Comparison of ENCODE assay signal across 8 cellular contexts in genomic region chr14:21455592-21455911, GRCh38. TPM values are rescaled to one million over a fixed set of nuclear protein-coding genes. Genes with fewer than 3 reads are reported as not detected.
DNase-seq lines count a peak whose midpoint lies in the region; ATAC-seq, FAIRE-seq and TF ChIP-seq lines count a peak whose summit lies in the region.

No MANE protein-coding gene starts in this region.

- H3K4me3 ChIP-seq in right cardiac atrium (ENCODE audit: low read length) = peak overlapping the region; percentile 85
- H3K4me3 ChIP-seq in small intestine (ENCODE audit: low read depth in 1 of 2, low read length in 2 of 2) = peak overlapping the region; percentile 53 to 85

- H3K27ac ChIP-seq in right cardiac atrium (ENCODE audit: low read length) (peak overlapping the region; percentile 77), small intestine (ENCODE audit: low read depth in 1 of 2, low read length in 1 of 2) (peak overlapping the region; percentile 77 to 98)

- H3K27ac Mint-ChIP-seq in activated T-helper 1 cell treated with anti-CD3 and anti-CD28 coated beads, Interleukin-12 subunit alpha, Interleukin-12 subunit beta, Interleukin-2, Interleukin-4 antibody, amounts not matched to agents 30 ng/mL and 10 ng/mL and 1 ng/mL, durations not matched to agents 14 hours and 24 hours and 36 hours = peak overlapping the region; percentile 95

- ATAC-seq in GM18907 (IDR thresholded peaks at IDR 0.05; ENCODE audit: unreplicated experiment) = peak; percentile 25
- peak; percentile 19 for ATAC-seq in HG02885 (IDR thresholded peaks at IDR 0.05; ENCODE audit: poor library complexity, unreplicated experiment)
- peak; percentile 32 to 48 for ATAC-seq in right cardiac atrium

- H3K9me3 Mint-ChIP-seq in activated T-helper 1 cell treated with anti-CD3 and anti-CD28 coated beads, Interleukin-12 subunit alpha, Interleukin-12 subunit beta, Interleukin-2, Interleukin-4 antibody, amounts not matched to agents 30 ng/mL and 10 ng/mL and 1 ng/mL, durations not matched to agents 14 hours and 24 hours and 36 hours = no peaks in the 10 kb centered on the region

- H3K4me3 Mint-ChIP-seq in activated T-helper 1 cell treated with anti-CD3 and anti-CD28 coated beads, Interleukin-12 subunit alpha, Interleukin-12 subunit beta, Interleukin-2, Interleukin-4 antibody, amounts not matched to agents 30 ng/mL and 10 ng/mL and 1 ng/mL, durations not matched to agents 14 hours and 24 hours and 36 hours = peak overlapping the region; percentile 96

- no peaks in the 10 kb centered on the region for H3K36me3 ChIP-seq in small intestine (ENCODE audit: control insufficient read depth in 2 of 2, insufficient read depth in 2 of 2, low read length in 2 of 2)

- FAIRE-seq in small intestine (lab: Jason Lieb, UNC) = no peak
- no peak for FAIRE-seq in GM12892 (lab: Jason Lieb, UNC)

- H3K4me1 Mint-ChIP-seq in activated T-helper 1 cell treated with anti-CD3 and anti-CD28 coated beads, Interleukin-12 subunit alpha, Interleukin-12 subunit beta, Interleukin-2, Interleukin-4 antibody, amounts not matched to agents 30 ng/mL and 10 ng/mL and 1 ng/mL, durations not matched to agents 14 hours and 24 hours and 36 hours (ENCODE audit: low read depth) = peaks cover 45% of the 10 kb centered on the region

- no peak for TF ChIP-seq POLR2A in GM12892 (IDR thresholded peaks at IDR 0.05; ENCODE audit: low read depth, low read length)

- intact Hi-C loops in activated T-helper 1 cell treated with anti-CD3 and anti-CD28 coated beads, Interleukin-12 subunit alpha, Interleukin-12 subunit beta, Interleukin-2, Interleukin-4 antibody, amounts not matched to agents 30 ng/mL and 10 ng/mL and 1 ng/mL, durations not matched to agents 14 hours and 24 hours and 36 hours (cut with micrococcal nuclease) = loop anchor here (5.0 kb wide), 2 partner anchors 148 to 353 kb away; partner anchors contain the start of gene TMEM253
- intact Hi-C loops in right cardiac atrium (cut with DNase I) = loop anchor here in 1 of 4 donors (10.0 kb wide), 1 partner anchor 99 kb away; no protein-coding TSS in a partner anchor

- H3K27me3 ChIP-seq in right cardiac atrium (ENCODE audit: control insufficient read depth, insufficient read depth) (no peaks in the 10 kb centered on the region), small intestine (ENCODE audit: control insufficient read depth in 2 of 2, insufficient read depth in 2 of 2, low read length in 2 of 2) (no peaks in the 10 kb centered on the region)

- no peaks in the 10 kb centered on the region for H3K9me3 ChIP-seq in right cardiac atrium (ENCODE audit: control insufficient read depth, low read length)
- H3K9me3 ChIP-seq in small intestine (ENCODE audit: control insufficient read depth, low read depth) = no peaks in the 10 kb centered on the region

- no peaks in the 10 kb centered on the region for H3K27me3 Mint-ChIP-seq in activated T-helper 1 cell treated with anti-CD3 and anti-CD28 coated beads, Interleukin-12 subunit alpha, Interleukin-12 subunit beta, Interleukin-2, Interleukin-4 antibody, amounts not matched to agents 30 ng/mL and 10 ng/mL and 1 ng/mL, durations not matched to agents 14 hours and 24 hours and 36 hours (ENCODE audit: insufficient read depth)

- WGBS in right cardiac atrium = 0% methylated on average over 17 of the region's 17 CpGs
- WGBS in small intestine, 3 donors = 0 to 1% (median 0%) methylated on average over 17 of the region's 17 CpGs

- peaks cover 16% of the 10 kb centered on the region for H3K36me3 Mint-ChIP-seq in activated T-helper 1 cell treated with anti-CD3 and anti-CD28 coated beads, Interleukin-12 subunit alpha, Interleukin-12 subunit beta, Interleukin-2, Interleukin-4 antibody, amounts not matched to agents 30 ng/mL and 10 ng/mL and 1 ng/mL, durations not matched to agents 14 hours and 24 hours and 36 hours (ENCODE audit: low read depth)

- no peak for DNase-seq in activated T-helper 1 cell treated with anti-CD3 and anti-CD28 coated beads, Interleukin-12 subunit alpha, Interleukin-12 subunit beta, Interleukin-2, Interleukin-4 antibody, amounts not matched to agents 30 ng/mL and 10 ng/mL and 1 ng/mL, durations not matched to agents 14 hours and 24 hours and 36 hours (ENCODE audit: low spot score)
- no peak for DNase-seq in right cardiac atrium
- no peak for DNase-seq in small intestine
- DNase-seq in GM12892 (ENCODE audit: insufficient read length) = no peak
- DNase-seq in SKM-1 (lab: John Stamatoyannopoulos, UW; ENCODE audit: unreplicated experiment) = no peak
- no peak for DNase-seq in NCI-H2196 (lab: John Stamatoyannopoulos, UW; ENCODE audit: unreplicated experiment)

- H3K4me1 ChIP-seq in right cardiac atrium (ENCODE audit: control insufficient read depth, insufficient read depth, low read length) (peaks cover 7% of the 10 kb centered on the region), small intestine (ENCODE audit: control insufficient read depth in 2 of 2, insufficient read depth in 1 of 2, low read depth in 1 of 2, low read length in 1 of 2) (peaks cover 3 to 5% of the 10 kb centered on the region in 2 donors)

RNA-seq across cellular contexts. Expression of gene CHD8, which starts 0.4 kb away (rescaled TPM):
- 126 and 131 TPM in 2 replicates for total RNA-seq in activated T-helper 1 cell treated with anti-CD3 and anti-CD28 coated beads, Interleukin-12 subunit alpha, Interleukin-12 subunit beta, Interleukin-2, Interleukin-4 antibody, amounts not matched to agents 30 ng/mL and 10 ng/mL and 1 ng/mL, durations not matched to agents 14 hours and 24 hours and 36 hours
- 10 to 100 TPM; 34.8 to 40.6 (median 39.7) TPM for total RNA-seq in right cardiac atrium
- 21.0 TPM for polyA plus RNA-seq in right cardiac atrium
- polyA plus RNA-seq in small intestine = 10 to 100 TPM; 18.1 to 25.0 (median 20.7) TPM
- 35.2 TPM for polyA plus RNA-seq in GM12892 (2012; ENCODE audit: missing spikeins)

RNA-seq across cellular contexts. Expression of gene RAB2B, which starts 21.2 kb away (rescaled TPM):
- 30.3 and 32.5 TPM in 2 replicates for total RNA-seq in activated T-helper 1 cell treated with anti-CD3 and anti-CD28 coated beads, Interleukin-12 subunit alpha, Interleukin-12 subunit beta, Interleukin-2, Interleukin-4 antibody, amounts not matched to agents 30 ng/mL and 10 ng/mL and 1 ng/mL, durations not matched to agents 14 hours and 24 hours and 36 hours
- total RNA-seq in right cardiac atrium = 10 to 100 TPM; 22.5 to 25.7 (median 24.5) TPM
- polyA plus RNA-seq in right cardiac atrium = 15.3 TPM
- polyA plus RNA-seq in small intestine = 1 to 10 TPM; 7.4 to 8.4 (median 7.6) TPM
- 26.2 TPM for polyA plus RNA-seq in GM12892 (2012; ENCODE audit: missing spikeins)

RNA-seq across cellular contexts. Expression of gene TOX4, which starts 21.4 kb away (rescaled TPM):
- 77.5 and 86.6 TPM in 2 replicates for total RNA-seq in activated T-helper 1 cell treated with anti-CD3 and anti-CD28 coated beads, Interleukin-12 subunit alpha, Interleukin-12 subunit beta, Interleukin-2, Interleukin-4 antibody, amounts not matched to agents 30 ng/mL and 10 ng/mL and 1 ng/mL, durations not matched to agents 14 hours and 24 hours and 36 hours
- 10 to 100 TPM; 66.0 to 82.2 (median 75.2) TPM for total RNA-seq in right cardiac atrium
- polyA plus RNA-seq in right cardiac atrium (20.0 TPM), small intestine (10 to 100 TPM; 20.4 to 28.4 (median 21.1) TPM)
- 38.7 TPM for polyA plus RNA-seq in GM12892 (2012; ENCODE audit: missing spikeins)

RNA-seq across cellular contexts. Expression of gene METTL3, which starts 55.6 kb away (rescaled TPM):
- total RNA-seq in activated T-helper 1 cell treated with anti-CD3 and anti-CD28 coated beads, Interleukin-12 subunit alpha, Interleukin-12 subunit beta, Interleukin-2, Interleukin-4 antibody, amounts not matched to agents 30 ng/mL and 10 ng/mL and 1 ng/mL, durations not matched to agents 14 hours and 24 hours and 36 hours = 75.1 and 77.7 TPM in 2 replicates
- 10 to 100 TPM; 25.8 to 30.3 (median 28.1) TPM for total RNA-seq in right cardiac atrium
- polyA plus RNA-seq in right cardiac atrium = 25.5 TPM
- polyA plus RNA-seq in small intestine = 10 to 100 TPM; 12.3 to 25.8 (median 14.1) TPM
- 56.1 TPM for polyA plus RNA-seq in GM12892 (2012; ENCODE audit: missing spikeins)
